ENCODE assay signal across 20 cellular contexts in the genomic region with DNA sequence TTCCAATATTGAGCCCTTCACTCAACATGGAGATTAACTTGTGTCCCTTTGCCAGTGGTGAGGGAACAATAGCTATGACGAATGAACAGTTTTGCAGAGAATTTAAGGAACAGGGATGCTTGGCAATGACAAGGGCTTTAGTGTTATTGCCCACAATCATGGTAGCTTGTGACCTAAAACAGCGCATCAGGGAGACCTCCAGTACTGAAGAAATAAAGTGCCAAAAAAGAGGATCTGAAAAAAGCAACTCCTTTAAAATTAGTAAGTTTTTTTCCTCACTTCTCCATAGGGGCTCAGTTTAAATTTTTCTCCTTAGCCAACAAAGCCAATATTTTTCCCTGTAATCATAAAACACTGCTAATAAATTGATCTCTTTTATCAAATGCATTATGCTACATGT. TPM values are rescaled to one million over a fixed set of nuclear protein-coding genes. Genes with fewer than 3 reads are reported as not detected.
A peak's percentile ranks its signal among the peaks of the same experiment; 100 is the strongest.
DNase-seq lines count a peak whose midpoint lies in the region; ATAC-seq, FAIRE-seq and TF ChIP-seq lines count a peak whose summit lies in the region.
"Had no signal": no experiment of that assay in that cellular context is flagged by ENCODE, and none has a peak within 500 bp of the region (broad histone marks: within the 10 kb centered on the region; RNA-seq: fewer than 3 reads in every experiment).

No MANE protein-coding gene starts in this region.

- no peak overlapping the region for H3K4me3 ChIP-seq in GM12878
- H3K4me3 ChIP-seq in prostate gland, result no peak overlapping the region
- H3K4me3 ChIP-seq: gastrocnemius medialis, thyroid gland had no signal

- H3K9me3 ChIP-seq in GM12878 (replicated peaks; ENCODE audit: control insufficient read depth, insufficient read depth, low read length) (no peaks in the 10 kb centered on the region; the same call in 2 of the 3 replicates), prostate gland (no peaks in the 10 kb centered on the region)
- H3K9me3 ChIP-seq: gastrocnemius medialis, neutrophil, thyroid gland had no signal

- H3K9ac ChIP-seq in GM12878 (ENCODE audit: control insufficient read depth, insufficient read depth, low read length), result no peak overlapping the region

- RAD21 ChIA-PET in GM12878 (lab: Charles Lee; ENCODE audit: unreplicated experiment), result no interaction called here

- no peaks in the 10 kb centered on the region for H4K20me1 ChIP-seq in GM12878 (ENCODE audit: control insufficient read depth, insufficient read depth)

- no peaks in the 10 kb centered on the region for H3K79me2 ChIP-seq in GM12878 (ENCODE audit: control insufficient read depth, insufficient read depth, low read length)

- H3K4me1 ChIP-seq in GM12878 (ENCODE audit: control insufficient read depth, insufficient read depth, low read length) (no peaks in the 10 kb centered on the region), prostate gland (replicated peaks) (no peaks in the 10 kb centered on the region)
- H3K4me1 ChIP-seq: gastrocnemius medialis, thyroid gland had no signal

- no peak for TF ChIP-seq RAD21 in GM12878 (IDR thresholded peaks at IDR 0.05; ENCODE audit: insufficient read depth, low read depth, low read length)

- BruUV-seq in GM12878 (replicated peaks; lab: Mats Ljungman, UMichigan), result no TSS peak

- DNase-seq in GM12891 (ENCODE audit: insufficient read length, low spot score) (no peak), GM12878 (ENCODE audit: low read depth, low spot score) (no peak), LoVo (ENCODE audit: low spot score) (no peak), kidney glomerular epithelial cell (lab: John Stamatoyannopoulos, UW) (no peak), prostate gland (ENCODE audit: low spot score) (no peak)
- DNase-seq in effector CD8-positive, alpha-beta T cell (lab: John Stamatoyannopoulos, UW), result no peak
- DNase-seq: activated CD4-positive, alpha-beta T cell treated with anti-CD3 and anti-CD28 coated beads for 48 hours; activated CD8-positive, alpha-beta memory T cell treated with anti-CD3 and anti-CD28 coated beads, Interleukin-2, amount 50 U/mL, for 4 hours; activated effector memory CD4-positive, alpha-beta T cell treated with anti-CD3 and anti-CD28 coated beads, Interleukin-2, amount 50 U/mL, for 16 hours; gastrocnemius medialis; H9; NCI-H187 treated with DMSO at 0.1 percent for 48 hours; retina; stimulated activated CD4-positive, alpha-beta T cell treated with anti-CD3 and anti-CD28 coated beads, Interleukin-15, amount 100 ng/mL, for 24 hours; thyroid gland had no signal

- no peak for TF ChIP-seq EP300 in GM12878 (IDR thresholded peaks at IDR 0.05; ENCODE audit: borderline replicate concordance in 1 of 2, control insufficient read depth in 1 of 2, low read depth in 2 of 2, low read length in 2 of 2)

- intact Hi-C loops in GM12878 (cut with micrococcal nuclease; ENCODE audit: unreplicated experiment) (no loop called here), prostate gland (cut with DNase I) (no loop called here)

- peak; percentile 25 for ATAC-seq in GM21390 (IDR thresholded peaks at IDR 0.05; ENCODE audit: unreplicated experiment)
- peak; percentile 34 for ATAC-seq in HG03342 (IDR thresholded peaks at IDR 0.05; ENCODE audit: unreplicated experiment)
- no peak for ATAC-seq in GM12878
- ATAC-seq: gastrocnemius medialis; Right ventricle myocardium inferior; stimulated activated memory B cell treated with anti-CD40 and anti-IgM and Interleukin-4, amounts not matched to agents 10 μg/mL and 1 μg/mL and 100 μg/mL, for 72 hours had no signal

- H3K27ac ChIP-seq in GM12878 (ENCODE audit: control insufficient read depth, insufficient read depth) (no peak overlapping the region), prostate gland (no peak overlapping the region)
- H3K27ac ChIP-seq: gastrocnemius medialis, neutrophil, thyroid gland had no signal

- in situ Hi-C loops in GM12878 (cut with MboI), result no loop called here

- FAIRE-seq in GM12891 (lab: Jason Lieb, UNC) (no peak), GM12878 (lab: Jason Lieb, UNC) (no peak)

- H3K36me3 ChIP-seq in GM12878 (ENCODE audit: control insufficient read depth in 2 of 2, insufficient read depth in 2 of 2, low read length in 1 of 2) (no peaks in the 10 kb centered on the region), prostate gland (no peaks in the 10 kb centered on the region)
- H3K36me3 ChIP-seq: gastrocnemius medialis, neutrophil, thyroid gland had no signal

- CTCF ChIA-PET in GM12878 (lab: Yijun Ruan, JAX), result no interaction called here

- TF ChIP-seq CTCF in GM12878 (IDR thresholded peaks at IDR 0.05 in 2 of 3, conservative IDR thresholded peaks at IDR 0.05 in 1 of 3; ENCODE audit: control insufficient read depth in 2 of 3, extremely low read depth in 1 of 3, insufficient read depth in 1 of 3, low read depth in 3 of 3, low read length in 3 of 3) (no peak), prostate gland (IDR thresholded peaks at IDR 0.05) (no peak)

- no peaks in the 10 kb centered on the region; a peak in 1 of 4 replicates for H3K27me3 ChIP-seq in GM12878 (replicated peaks in 1 of 2; ENCODE audit: control insufficient read depth in 2 of 2, insufficient read depth in 2 of 2, low read length in 1 of 2)
- no peaks in the 10 kb centered on the region for H3K27me3 ChIP-seq in prostate gland (replicated peaks; ENCODE audit: insufficient read depth)
- H3K27me3 ChIP-seq: gastrocnemius medialis, neutrophil, thyroid gland had no signal

- 60% methylated on average over 2 of the region's 2 CpGs for WGBS in GM12878 (ENCODE audit: insufficient coverage, insufficient replicate concordance, low lambda C conversion rate, missing lambda C conversion rate)
- WGBS in prostate gland, result 94% methylated on average over 2 of the region's 2 CpGs

- H3K4me2 ChIP-seq in GM12878 (ENCODE audit: control insufficient read depth, insufficient read depth), result no peak overlapping the region

- TF ChIP-seq POLR2A in GM12891 (IDR thresholded peaks at IDR 0.05; ENCODE audit: low read depth, low read length), result no peak
- no peak for TF ChIP-seq POLR2A in GM12878 (IDR thresholded peaks at IDR 0.05; ENCODE audit: low read depth, low read length)
- TF ChIP-seq POLR2A in prostate gland (IDR thresholded peaks at IDR 0.05), result no peak

- POLR2A ChIA-PET in GM12878 (lab: Charles Lee), result no interaction called here

- H2AFZ ChIP-seq in GM12878 (ENCODE audit: control insufficient read depth, low read depth, low read length), result no peak overlapping the region

- SMC1A ChIA-PET in GM12878 (lab: Charles Lee; ENCODE audit: uncharacterized antibody, unreplicated experiment), result no interaction called here

TF ChIP-seq in GM12891, 5 proteins besides CTCF, POLR2A, EP300 and RAD21:
- peak; percentile 67 for TF ChIP-seq SPI1 (IDR thresholded peaks at IDR 0.05; ENCODE audit: low read depth, low read length)
- TF ChIP-seq TAF1 (IDR thresholded peaks at IDR 0.05; ENCODE audit: low read depth, low read length), result no peak

TF ChIP-seq in GM12878, 131 proteins besides CTCF, POLR2A, EP300 and RAD21:
- TF ChIP-seq IKZF2 (IDR thresholded peaks at IDR 0.05) (0 out of 4 replicates have a peak, but pooled peaks of 1 of the 2 experiments have one; percentile 26), ZBTB33 (IDR thresholded peaks at IDR 0.05) (no peak), SPI1 (IDR thresholded peaks at IDR 0.05; ENCODE audit: borderline replicate concordance, insufficient read depth, low read depth, low read length) (peak; percentile 59), LARP7 (IDR thresholded peaks at IDR 0.05) (no peak)
- TF ChIP-seq, protein P1, sequence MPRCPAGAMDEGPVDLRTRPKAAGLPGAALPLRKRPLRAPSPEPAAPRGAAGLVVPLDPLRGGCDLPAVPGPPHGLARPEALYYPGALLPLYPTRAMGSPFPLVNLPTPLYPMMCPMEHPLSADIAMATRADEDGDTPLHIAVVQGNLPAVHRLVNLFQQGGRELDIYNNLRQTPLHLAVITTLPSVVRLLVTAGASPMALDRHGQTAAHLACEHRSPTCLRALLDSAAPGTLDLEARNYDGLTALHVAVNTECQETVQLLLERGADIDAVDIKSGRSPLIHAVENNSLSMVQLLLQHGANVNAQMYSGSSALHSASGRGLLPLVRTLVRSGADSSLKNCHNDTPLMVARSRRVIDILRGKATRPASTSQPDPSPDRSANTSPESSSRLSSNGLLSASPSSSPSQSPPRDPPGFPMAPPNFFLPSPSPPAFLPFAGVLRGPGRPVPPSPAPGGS (IDR thresholded peaks at IDR 0.05; ENCODE audit: borderline replicate concordance, insufficient read depth, low read depth, low read length, poor library complexity, severe bottlenecking), result no peak
TF ChIP-seq in GM12878: peak in this region for 2.

RNA-seq across cellular contexts. Expression of gene PAM, which starts 41.8 kb away (rescaled TPM):
- 20.7 TPM for polyA plus RNA-seq in GM12891 (2012; ENCODE audit: low read depth, missing spikeins)
- 281 and 287 TPM in 2 replicates for total RNA-seq in GM12878 (2013; cell fraction: nucleolus; rRNA removed)
- total RNA-seq in GM12878 (2014; rRNA removed), result 15.0 and 15.5 TPM in 2 replicates
- 15.9 and 18.0 TPM in 2 replicates for total RNA-seq in GM12878 (2014; rRNA removed; fragmentation: Illumina TruSeq; extraction: Trizol)
- 21.3 and 23.0 TPM in 2 replicates for total RNA-seq in GM12878 (2021)
- 24.4 TPM for polyA plus RNA-seq in GM12878 (2011; ENCODE audit: low read depth)
- 72.5 and 103 TPM in 2 replicates for polyA plus RNA-seq in GM12878 (2011; rRNA removed)
- 23.6 and 31.0 TPM in 2 replicates for polyA plus RNA-seq in GM12878 (2011; cell fraction: cytosol; rRNA removed)
- 80.9 and 98.5 TPM in 2 replicates for polyA plus RNA-seq in GM12878 (2011; cell fraction: nucleus; rRNA removed)
- polyA plus RNA-seq in GM12878 (2012), result 25.9 and 36.5 TPM in 2 replicates
- 15.8 and 22.1 TPM in 2 replicates for polyA plus RNA-seq in GM12878 (2014; fragmentation: Illumina TruSeq; extraction: Trizol)
- 1 to 10 TPM; 5.5 to 7.4 TPM for polyA plus RNA-seq in GM12878 (2014; fragmentation: Nextera tagmentation; extraction: Ambion mirVana)
- polyA plus RNA-seq in GM12878 (2014; rRNA removed), result 12.6 and 14.4 TPM in 2 replicates
- polyA plus RNA-seq in GM12878 (2016; fragmentation: Nextera tagmentation; extraction: Ambion mirVana), result 10 to 100 TPM; 13.2 to 16.1 TPM
- 83.0 and 86.2 TPM in 2 replicates for polyA minus RNA-seq in GM12878 (2011; rRNA and poly(A)+ RNA removed)
- polyA minus RNA-seq in GM12878 (2011; cell fraction: cytosol; rRNA and poly(A)+ RNA removed), result 16.5 and 23.9 TPM in 2 replicates
- 165 and 182 TPM in 2 replicates for polyA minus RNA-seq in GM12878 (2011; cell fraction: nucleus; rRNA and poly(A)+ RNA removed)
- 100 to 1,000 TPM in 1 of 2 donors, 10 to 100 TPM in 1; 76.8 to 171 TPM for total RNA-seq in prostate gland
